8 cellular contexts compared by ENCODE assay signal in the genomic region with DNA sequence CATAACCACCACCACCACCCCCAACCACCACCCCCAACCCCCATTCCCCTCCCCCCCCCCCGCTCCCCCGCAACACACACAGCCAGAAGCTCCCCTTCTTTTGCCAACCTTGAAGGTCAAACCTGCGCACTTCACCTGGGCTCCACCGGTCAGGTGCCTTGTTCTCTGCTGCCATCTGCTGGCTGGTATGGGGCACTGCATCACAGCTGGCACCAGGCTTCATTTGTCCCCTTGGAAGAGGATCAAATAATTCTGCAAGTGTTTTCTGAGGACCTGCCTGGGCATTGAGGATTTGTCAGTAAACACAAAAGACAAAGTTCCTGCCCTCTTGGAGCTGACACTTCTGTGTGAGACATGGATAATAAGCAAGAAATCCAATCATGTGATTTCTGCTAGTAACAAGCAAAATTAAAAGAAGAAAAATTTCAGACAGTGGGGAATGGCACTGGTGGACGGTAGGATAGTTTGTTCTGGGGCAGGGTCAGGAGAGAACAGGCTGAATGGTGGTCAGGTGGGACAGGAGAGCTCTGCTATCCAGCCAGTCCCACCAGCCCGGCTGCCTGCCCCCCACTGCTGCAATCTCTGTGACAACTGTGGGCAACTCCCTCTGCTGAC. TPM values are rescaled to one million over a fixed set of nuclear protein-coding genes. Genes with fewer than 3 reads are reported as not detected.
DNase-seq lines count a peak whose midpoint lies in the region; ATAC-seq and TF ChIP-seq lines count a peak whose summit lies in the region.

No MANE protein-coding gene starts in this region.

- peak; percentile 58 for ATAC-seq in CD4-positive, alpha-beta T cell (ENCODE audit: poor library complexity)
- ATAC-seq in foreskin keratinocyte (peak; percentile 68), GM21528 (IDR thresholded peaks at IDR 0.05; ENCODE audit: low FRiP score, unreplicated experiment) (no peak)

- DNase-seq in CD4-positive, alpha-beta T cell: peak; percentile 29 to 73 (median 58)
- DNase-seq in HT-29 (ENCODE audit: low spot score): peak; percentile 70
- DNase-seq in PC-9: peak; percentile 41 to 75
- peak; percentile 47 to 48 for DNase-seq in activated T-helper 1 cell treated with anti-CD3 and anti-CD28 coated beads, Interleukin-2, amount 50 U/mL, for 16 hours (ENCODE audit: low read depth in 1 of 2, low spot score in 1 of 2)
- DNase-seq in foreskin keratinocyte: peak in 1 of 2 donors; percentile 6
- DNase-seq in osteocyte (ENCODE audit: extremely low spot score, unreplicated experiment): no peak
- peak; percentile 68 for DNase-seq in transverse colon

- H3K79me2 ChIP-seq in PC-9 (ENCODE audit: low read depth): no peaks in the 10 kb centered on the region

- no peak overlapping the region for H3K4me3 Mint-ChIP-seq in CD4-positive, alpha-beta T cell
- H3K4me3 Mint-ChIP-seq in osteocyte (ENCODE audit: unreplicated experiment): no peak overlapping the region

- CTCF ChIA-PET in CD4-positive, alpha-beta T cell (lab: Charles Lee): interaction anchor here (0.6 to 2.6 kb wide), 15 partner anchors 8 to 1150 kb away, joined by 3 to 32 read pairs (median 4); no protein-coding TSS in a partner anchor
- CTCF ChIA-PET in PC-9 (lab: Charles Lee): interaction anchor here (0.6 to 1.4 kb wide), 10 partner anchors 10 to 477 kb away, joined by 3 to 16 read pairs (median 4); no protein-coding TSS in a partner anchor

- TF ChIP-seq EP300 in transverse colon (IDR thresholded peaks at IDR 0.05; ENCODE audit: low read depth): no peak

- no peaks in the 10 kb centered on the region for H3K9me3 Mint-ChIP-seq in CD4-positive, alpha-beta T cell
- no peaks in the 10 kb centered on the region for H3K9me3 Mint-ChIP-seq in osteocyte (ENCODE audit: unreplicated experiment)

- peaks cover 38% of the 10 kb centered on the region for H3K27me3 Mint-ChIP-seq in CD4-positive, alpha-beta T cell
- H3K27me3 Mint-ChIP-seq in osteocyte (ENCODE audit: unreplicated experiment): peaks cover 47% of the 10 kb centered on the region

- WGBS in transverse colon (ENCODE audit: low coverage in 1 of 2), 2 donors: 11% methylated on average over 6 of the region's 6 CpGs; no CpG with 5 or more reads in 1 of the 2 donors

- H3K4me3 ChIP-seq in PC-9: no peak overlapping the region
- H3K4me3 ChIP-seq in transverse colon: no peak overlapping the region

- no peaks in the 10 kb centered on the region for H3K9me2 ChIP-seq in PC-9 (ENCODE audit: insufficient read depth)

- H3K36me3 Mint-ChIP-seq in CD4-positive, alpha-beta T cell (ENCODE audit: low read depth): no peaks in the 10 kb centered on the region
- H3K36me3 Mint-ChIP-seq in osteocyte (ENCODE audit: unreplicated experiment): no peaks in the 10 kb centered on the region

- no peaks in the 10 kb centered on the region for H3K36me3 ChIP-seq in PC-9 (ENCODE audit: low read depth)
- no peaks in the 10 kb centered on the region for H3K36me3 ChIP-seq in transverse colon

- no peak overlapping the region for H3K4me2 ChIP-seq in PC-9

- H3K9me3 ChIP-seq in CD4-positive, alpha-beta T cell (ENCODE audit: control insufficient read depth, low read length): no peaks in the 10 kb centered on the region
- H3K9me3 ChIP-seq in PC-9 (ENCODE audit: insufficient read depth, low read depth): no peaks in the 10 kb centered on the region
- H3K9me3 ChIP-seq in transverse colon: no peaks in the 10 kb centered on the region

- H2AFZ ChIP-seq in PC-9: no peak overlapping the region

- no peaks in the 10 kb centered on the region for H4K20me1 ChIP-seq in PC-9 (ENCODE audit: insufficient read depth)

- H3K27me3 ChIP-seq in CD4-positive, alpha-beta T cell (ENCODE audit: control insufficient read depth, insufficient read depth, low read length): peaks cover 21% of the 10 kb centered on the region
- H3K27me3 ChIP-seq in PC-9 (ENCODE audit: insufficient read depth, low read depth) (peaks cover 44% of the 10 kb centered on the region), foreskin keratinocyte (peaks cover 18% of the 10 kb centered on the region), transverse colon (peaks cover 33% of the 10 kb centered on the region)

- H3F3A ChIP-seq in PC-9 (ENCODE audit: insufficient read depth, low read depth): no peaks in the 10 kb centered on the region

- H3K4me1 ChIP-seq in PC-9 (replicated peaks; ENCODE audit: insufficient read depth) (no peaks in the 10 kb centered on the region), foreskin keratinocyte (no peaks in the 10 kb centered on the region), transverse colon (no peaks in the 10 kb centered on the region)

- intact Hi-C loops in CD4-positive, alpha-beta T cell (cut with DNase I, micrococcal nuclease): loop anchor here (1.0 to 2.0 kb wide), 3 partner anchors 57 to 1149 kb away; no protein-coding TSS in a partner anchor
- intact Hi-C loops in PC-9 (cut with micrococcal nuclease; ENCODE audit: unreplicated experiment): loop anchor here (1.0 to 2.0 kb wide), 2 partner anchors 57 to 225 kb away; no protein-coding TSS in a partner anchor
- intact Hi-C loops in transverse colon (cut with DNase I; ENCODE audit: low total_unique reads): loop anchor here (5.0 kb wide), 1 partner anchor 56 kb away; no protein-coding TSS in a partner anchor

- no peak overlapping the region for H3K27ac Mint-ChIP-seq in CD4-positive, alpha-beta T cell
- H3K27ac Mint-ChIP-seq in osteocyte (ENCODE audit: unreplicated experiment): no peak overlapping the region

- peak; percentile 84 for TF ChIP-seq CTCF in CD4-positive, alpha-beta T cell (IDR thresholded peaks at IDR 0.05)
- TF ChIP-seq CTCF in PC-9 (conservative IDR thresholded peaks at IDR 0.05) (peak; percentile 96), foreskin keratinocyte (conservative IDR thresholded peaks at IDR 0.05) (peak; percentile 94), osteocyte (IDR thresholded peaks at IDR 0.05) (peak; percentile 88), transverse colon (IDR thresholded peaks at IDR 0.05) (peak; percentile 87 to 95 (median 92))

- TF ChIP-seq POLR2A in transverse colon (IDR thresholded peaks at IDR 0.05): no peak

- in situ Hi-C loops in transverse colon (cut with MboI; ENCODE audit: low pct_ligation_motif_present in 1 of 4, low pct_unique_long_range_greater_than_20kb in 1 of 4, low sequenced_read_pairs in 3 of 4): loop anchor here in 3 of 4 donors (10.0 kb wide), 2 partner anchors 53 to 63 kb away; no protein-coding TSS in a partner anchor

- H3K27ac ChIP-seq in CD4-positive, alpha-beta T cell (ENCODE audit: low read depth, low read length): no peak overlapping the region
- H3K27ac ChIP-seq in PC-9 (no peak overlapping the region), foreskin keratinocyte (no peak overlapping the region), transverse colon (no peak overlapping the region)

- no TSS peak for BruUV-seq in PC-9 (replicated peaks; lab: Mats Ljungman, UMichigan)

- POLR2A ChIA-PET in CD4-positive, alpha-beta T cell (lab: Charles Lee): interaction anchor here (1.0 to 1.3 kb wide), 4 partner anchors 41 to 57 kb away, joined by 3 to 5 read pairs (median 4); no protein-coding TSS in a partner anchor
- POLR2A ChIA-PET in PC-9 (lab: Charles Lee; ENCODE audit: unreplicated experiment): no interaction called here

- H3K4me1 Mint-ChIP-seq in CD4-positive, alpha-beta T cell (ENCODE audit: low read depth): no peaks in the 10 kb centered on the region
- H3K4me1 Mint-ChIP-seq in osteocyte (ENCODE audit: unreplicated experiment): no peaks in the 10 kb centered on the region

RNA-seq across cellular contexts. Expression of gene LMX1B, which starts 55.6 kb away (rescaled TPM):
- total RNA-seq in CD4-positive, alpha-beta T cell: not detected
- total RNA-seq in HT-29 (2014; rRNA removed; shearing (Covaris generic)): not detected in 2 replicates
- total RNA-seq in PC-9 (2021) (not detected in 2 replicates), foreskin keratinocyte (1.1 and 1.2 TPM in 2 replicates), osteocyte (0.18 and 0.27 TPM in 2 replicates), transverse colon (under 1 TPM in 1 of 4 donors, not detected in 3; 0.64 TPM)
- polyA plus RNA-seq in foreskin keratinocyte: 0.95 and 1.2 TPM in 2 replicates
